ENCODE assay signal across 7 cellular contexts in genomic region chr4:4045822-4046221, GRCh38.
DNase-seq lines count a peak whose midpoint lies in the region; TF ChIP-seq lines count a peak whose summit lies in the region.
"Not testable (repeated sequence)": the region's sequence is repeated elsewhere in the genome, so short reads cannot be mapped to it uniquely, and the experiment has no call there.

No MANE protein-coding gene starts in this region.

- H2BK12ac ChIP-seq in trophoblast cell (ENCODE audit: low read length) = not testable (repeated sequence)

- H2AK5ac ChIP-seq in mesendoderm (ENCODE audit: low read length); trophoblast cell (ENCODE audit: low read length): not testable (repeated sequence)

- H3K56ac ChIP-seq in mesendoderm (ENCODE audit: low read length) = peak overlapping the region; percentile 35

- not testable (repeated sequence) for H2AFZ ChIP-seq in trophoblast cell (ENCODE audit: insufficient read depth, low read length, poor library complexity)

- not testable (repeated sequence) for H3K36me3 Mint-ChIP-seq in glutamatergic neuron (ENCODE audit: unreplicated experiment)

- H3K18ac ChIP-seq in mesendoderm (ENCODE audit: low read length); trophoblast cell (ENCODE audit: low read length): not testable (repeated sequence)

- not testable (repeated sequence) for H3K4me1 ChIP-seq in iPS-20b (ENCODE audit: insufficient read depth, low read length); mesendoderm (ENCODE audit: control insufficient read depth, low read depth, low read length); trophoblast cell (ENCODE audit: control insufficient read depth in 1 of 2, insufficient read depth in 2 of 2, low read length in 2 of 2)

- H2BK5ac ChIP-seq in mesendoderm (ENCODE audit: low read length); trophoblast cell (ENCODE audit: low read depth, low read length, poor library complexity): not testable (repeated sequence)

- H3K14ac ChIP-seq in trophoblast cell (ENCODE audit: low read length) = not testable (repeated sequence)

- peak overlapping the region; percentile 91 for H3K9ac ChIP-seq in iPS-20b (ENCODE audit: low read depth, low read length)
- peak overlapping the region; percentile 32 for H3K9ac ChIP-seq in mesendoderm (ENCODE audit: low read length)
- not testable (repeated sequence) for H3K9ac ChIP-seq in trophoblast cell (ENCODE audit: low read length)

- H3K4me1 Mint-ChIP-seq in glutamatergic neuron (ENCODE audit: low read depth, unreplicated experiment) = peaks cover 20% of the 10 kb centered on the region

- H4K12ac ChIP-seq in trophoblast cell (ENCODE audit: low read depth, low read length) = not testable (repeated sequence)

- peak overlapping the region; percentile 86 for H3K4me3 Mint-ChIP-seq in glutamatergic neuron (ENCODE audit: unreplicated experiment)

- H3K23ac ChIP-seq in mesendoderm (ENCODE audit: low read length); trophoblast cell (ENCODE audit: low read length): not testable (repeated sequence)

- not testable (repeated sequence) for H3K27ac ChIP-seq in iPS-20b (ENCODE audit: low read length); mesendoderm (ENCODE audit: low read depth, low read length); trophoblast cell (ENCODE audit: low read depth, low read length)

- no CpG with 5 or more reads among the region's 3 CpGs for WGBS in mesendoderm (ENCODE audit: extremely low coverage, insufficient coverage, low lambda C conversion rate)
- no CpG with 5 or more reads among the region's 3 CpGs for WGBS in trophoblast cell (ENCODE audit: extremely low coverage, insufficient coverage, insufficient read length)

- H3K27ac Mint-ChIP-seq in glutamatergic neuron (ENCODE audit: unreplicated experiment) = not testable (repeated sequence)

- not testable (repeated sequence) for H4K5ac ChIP-seq in mesendoderm (ENCODE audit: low read length)

- not testable (repeated sequence) for H3K9me3 ChIP-seq in iPS-20b (ENCODE audit: insufficient read depth, low read depth, low read length); trophoblast cell (ENCODE audit: insufficient read depth, low read depth, low read length)

- peak; percentile 44 for DNase-seq in ELF-1 (ENCODE audit: low read depth, low spot score)
- peak; percentile 39 for DNase-seq in HT-29 (ENCODE audit: low spot score)
- DNase-seq in HuH-7.5 (ENCODE audit: low spot score) = peak; percentile 1
- DNase-seq in glutamatergic neuron, mesendoderm: not testable (repeated sequence)
- peak; percentile 70 to 90 for DNase-seq in trophoblast cell

- H3K4me2 ChIP-seq in mesendoderm (ENCODE audit: low read length); trophoblast cell (ENCODE audit: low read length): not testable (repeated sequence)

- not testable (repeated sequence) for H3K27me3 Mint-ChIP-seq in glutamatergic neuron (ENCODE audit: unreplicated experiment)

- not testable (repeated sequence) for H3K9me3 Mint-ChIP-seq in glutamatergic neuron (ENCODE audit: unreplicated experiment)

- not testable (repeated sequence) for H4K91ac ChIP-seq in trophoblast cell (ENCODE audit: low read depth, low read length)

- H3K4me3 ChIP-seq in iPS-20b (ENCODE audit: low read length) (peak overlapping the region; percentile 83), mesendoderm (ENCODE audit: low read length) (peak overlapping the region; percentile 2)
- H3K4me3 ChIP-seq in trophoblast cell (ENCODE audit: low read depth, low read length) = not testable (repeated sequence)

- not testable (repeated sequence) for H2BK15ac ChIP-seq in mesendoderm (replicated peaks; ENCODE audit: low read depth)

- peak overlapping the region; percentile 12 for H2BK120ac ChIP-seq in mesendoderm (ENCODE audit: low read depth, low read length)
- not testable (repeated sequence) for H2BK120ac ChIP-seq in trophoblast cell (ENCODE audit: insufficient read depth, low read length, poor library complexity)

- not testable (repeated sequence) for H3K4ac ChIP-seq in mesendoderm (ENCODE audit: low read depth, low read length); trophoblast cell (ENCODE audit: low read depth, low read length)

- H3K36me3 ChIP-seq in iPS-20b (ENCODE audit: insufficient read depth, low read depth, low read length) = peaks cover 39% of the 10 kb centered on the region
- H3K36me3 ChIP-seq in mesendoderm (ENCODE audit: control insufficient read depth, insufficient read depth, low read length); trophoblast cell (ENCODE audit: control insufficient read depth in 1 of 2, insufficient read depth in 2 of 2, low read length in 2 of 2): not testable (repeated sequence)

- not testable (repeated sequence) for H3K27me3 ChIP-seq in iPS-20b (ENCODE audit: insufficient read depth, low read length); mesendoderm (ENCODE audit: insufficient read depth, low read length, poor library complexity); trophoblast cell (ENCODE audit: insufficient read depth, low read length)

- TF ChIP-seq CTCF in glutamatergic neuron (IDR thresholded peaks at IDR 0.05; ENCODE audit: partially characterized antibody, unreplicated experiment) = not testable (repeated sequence)

- not testable (repeated sequence) for H3K79me1 ChIP-seq in mesendoderm (ENCODE audit: low read length); trophoblast cell (ENCODE audit: low read length)

- not testable (repeated sequence) for H3K79me2 ChIP-seq in mesendoderm (ENCODE audit: control insufficient read depth, insufficient read depth, low read length); trophoblast cell (ENCODE audit: control insufficient read depth, insufficient read depth, low read length, poor library complexity)

- H4K8ac ChIP-seq in mesendoderm (ENCODE audit: low read depth, low read length); trophoblast cell (ENCODE audit: low read depth, low read length): not testable (repeated sequence)
